9 cellular contexts compared by ENCODE assay signal in the genomic region with DNA sequence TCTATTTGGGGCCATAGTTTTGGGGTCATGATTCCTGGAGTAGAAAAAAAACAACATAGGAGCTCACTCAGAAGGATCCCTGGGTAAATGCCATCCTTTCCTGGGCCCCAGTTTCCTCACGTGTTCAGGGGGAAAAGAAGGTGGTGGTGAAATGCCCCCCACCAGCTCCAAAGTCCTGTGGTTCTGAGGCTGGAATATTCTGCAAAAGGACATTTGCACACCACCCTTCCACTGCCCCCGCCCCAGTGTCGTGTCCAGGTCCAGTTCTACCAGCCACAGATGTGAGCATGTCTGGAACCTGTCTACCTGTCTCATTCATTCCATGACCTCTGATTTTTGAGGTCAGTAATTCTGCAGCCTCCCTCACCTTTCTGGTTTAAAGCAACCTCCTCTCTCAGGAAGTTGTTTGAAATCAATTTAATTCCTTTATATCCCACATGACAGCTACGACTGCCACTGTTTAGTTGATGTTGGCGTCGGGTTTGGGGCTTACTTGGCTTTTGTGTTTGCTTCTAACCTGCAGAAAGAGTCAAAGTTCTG.
A peak's percentile ranks its signal among the peaks of the same experiment; 100 is the strongest.
DNase-seq lines count a peak whose midpoint lies in the region; ATAC-seq and TF ChIP-seq lines count a peak whose summit lies in the region.
"Had no signal": no experiment of that assay in that cellular context is flagged by ENCODE, and none has a peak within 500 bp of the region (broad histone marks: within the 10 kb centered on the region; RNA-seq: fewer than 3 reads in every experiment).

No MANE protein-coding gene starts in this region.

- H3K4me1 Mint-ChIP-seq in activated naive CD4-positive, alpha-beta T cell treated with anti-CD3 and anti-CD28 coated beads for 36 hours (ENCODE audit: low read depth): peaks cover 71% of the 10 kb centered on the region
- H3K4me1 Mint-ChIP-seq in brain: peaks cover 79% of the 10 kb centered on the region

- peaks cover 2% of the 10 kb centered on the region for H3K36me3 Mint-ChIP-seq in activated naive CD4-positive, alpha-beta T cell treated with anti-CD3 and anti-CD28 coated beads for 36 hours (ENCODE audit: low read depth)
- H3K36me3 Mint-ChIP-seq in brain: no peaks in the 10 kb centered on the region

- CTCF ChIA-PET in activated naive CD4-positive, alpha-beta T cell treated with anti-CD3 and anti-CD28 coated beads for 36 hours (lab: Charles Lee): interaction anchor here (0.8 to 1.9 kb wide), 4 partner anchors 20 to 66 kb away, joined by 3 to 8 read pairs (median 3); no protein-coding TSS in a partner anchor

- H3K9me3 ChIP-seq in mesodermal cell (ENCODE audit: control insufficient read depth, low read length) (no peaks in the 10 kb centered on the region), tibial nerve (no peaks in the 10 kb centered on the region)

- peak overlapping the region; percentile 88 for H3K27ac Mint-ChIP-seq in activated naive CD4-positive, alpha-beta T cell treated with anti-CD3 and anti-CD28 coated beads for 36 hours
- peak overlapping the region in 3 of 5 experiments; percentile 84 to 94 (median 93) for H3K27ac Mint-ChIP-seq in brain

- H3K36me3 ChIP-seq in mesodermal cell (ENCODE audit: control insufficient read depth, insufficient read depth, low read length) (no peaks in the 10 kb centered on the region), tibial nerve (no peaks in the 10 kb centered on the region)

- DNase-seq in activated naive CD4-positive, alpha-beta T cell treated with anti-CD3 and anti-CD28 coated beads for 36 hours: no peak
- DNase-seq in activated naive CD4-positive, alpha-beta T cell treated with Interleukin-2 at 50 U/mL for 16 hours: no peak
- DNase-seq in tibial nerve (ENCODE audit: low spot score in 2 of 2) (no peak), cerebellar nuclear complex (lab: John Stamatoyannopoulos, UW) (no peak), NCI-H510A (lab: John Stamatoyannopoulos, UW) (no peak)
- DNase-seq: NCI-H1105 treated with DMSO at 0.1 percent for 48 hours had no signal

- H3K27ac ChIP-seq in mesodermal cell (ENCODE audit: low read depth, low read length, severe bottlenecking): peak overlapping the region; percentile 94
- H3K27ac ChIP-seq in tibial nerve: peak overlapping the region; percentile 11 to 86 (median 66)

- no peak for TF ChIP-seq POLR2A in tibial nerve (IDR thresholded peaks at IDR 0.05)

- no peak for ATAC-seq in HG02623 (IDR thresholded peaks at IDR 0.05; ENCODE audit: unreplicated experiment)

- H3K4me3 ChIP-seq in mesodermal cell (ENCODE audit: extremely low read depth, insufficient read depth, low read length, poor library complexity, severe bottlenecking) (no peak overlapping the region), tibial nerve (no peak overlapping the region)

- H3K4me1 ChIP-seq in mesodermal cell (ENCODE audit: control insufficient read depth, insufficient read depth, low read length, poor library complexity, severe bottlenecking) (peaks cover 80% of the 10 kb centered on the region), tibial nerve (peaks cover 0 to 78% (median 51%) of the 10 kb centered on the region in 4 donors)

- H3K27me3 Mint-ChIP-seq in activated naive CD4-positive, alpha-beta T cell treated with anti-CD3 and anti-CD28 coated beads for 36 hours (ENCODE audit: low read depth): no peaks in the 10 kb centered on the region
- no peaks in the 10 kb centered on the region for H3K27me3 Mint-ChIP-seq in brain

- TF ChIP-seq CTCF in brain (conservative IDR thresholded peaks at IDR 0.05): no peak
- no peak for TF ChIP-seq CTCF in tibial nerve (IDR thresholded peaks at IDR 0.05)

- TF ChIP-seq EP300 in tibial nerve (IDR thresholded peaks at IDR 0.05): no peak

- peak overlapping the region; percentile 56 for H3K4me3 Mint-ChIP-seq in activated naive CD4-positive, alpha-beta T cell treated with anti-CD3 and anti-CD28 coated beads for 36 hours
- H3K4me3 Mint-ChIP-seq in brain: peak overlapping the region in 2 of 5 experiments; percentile 28 to 66

- H3K9me3 Mint-ChIP-seq in activated naive CD4-positive, alpha-beta T cell treated with anti-CD3 and anti-CD28 coated beads for 36 hours: no peaks in the 10 kb centered on the region
- H3K9me3 Mint-ChIP-seq in brain: no peaks in the 10 kb centered on the region

- intact Hi-C loops in activated naive CD4-positive, alpha-beta T cell treated with anti-CD3 and anti-CD28 coated beads for 36 hours (cut with micrococcal nuclease): loop anchor here (2.0 kb wide), 1 partner anchor 93 kb away; no protein-coding TSS in a partner anchor

- no peaks in the 10 kb centered on the region for H3K27me3 ChIP-seq in tibial nerve

- WGBS in mesodermal cell (ENCODE audit: insufficient coverage in 2 of 2), 2 experiments: 94 to 96% methylated on average over 3 to 5 of the region's 6 CpGs
- WGBS in tibial nerve, 2 donors: 82% methylated on average over 6 of the region's 6 CpGs
